23 cellular contexts compared by ENCODE assay signal in the genomic region with DNA sequence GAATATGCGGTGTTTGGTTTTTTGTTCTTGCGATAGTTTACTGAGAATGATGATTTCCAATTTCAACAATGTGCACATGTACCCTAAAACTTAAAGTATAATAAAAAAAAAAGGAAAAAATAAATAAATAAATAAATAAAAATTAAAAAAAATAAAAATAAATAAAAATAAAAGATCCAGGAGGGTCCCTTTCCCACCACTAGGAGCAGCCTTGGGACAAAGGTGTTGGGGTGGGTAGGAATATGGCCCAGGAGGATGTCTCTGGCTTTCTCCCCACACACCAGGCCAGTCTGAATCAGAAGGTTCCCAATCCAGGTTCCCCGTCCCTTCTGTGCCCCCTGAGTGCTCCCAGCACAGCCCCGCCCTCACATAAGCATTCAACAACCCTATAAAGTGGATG. TPM values are rescaled to one million over a fixed set of nuclear protein-coding genes. Genes with fewer than 3 reads are reported as not detected.
A peak's percentile ranks its signal among the peaks of the same experiment; 100 is the strongest.
DNase-seq lines count a peak whose midpoint lies in the region; TF ChIP-seq lines count a peak whose summit lies in the region.
"Had no signal": no experiment of that assay in that cellular context is flagged by ENCODE, and none has a peak within 500 bp of the region (broad histone marks: within the 10 kb centered on the region; RNA-seq: fewer than 3 reads in every experiment).

No MANE protein-coding gene starts in this region.

- no peaks in the 10 kb centered on the region for H3K27me3 Mint-ChIP-seq in glutamatergic neuron (ENCODE audit: unreplicated experiment)
- no peaks in the 10 kb centered on the region for H3K27me3 Mint-ChIP-seq in activated T-helper 1 cell treated with anti-CD3 and anti-CD28 coated beads, Interleukin-12 subunit alpha, Interleukin-12 subunit beta, Interleukin-2, Interleukin-4 antibody, amounts not matched to agents 30 ng/mL and 10 ng/mL and 1 ng/mL, durations not matched to agents 14 hours and 24 hours and 36 hours (ENCODE audit: insufficient read depth)

- H3K27ac Mint-ChIP-seq in glutamatergic neuron (ENCODE audit: unreplicated experiment), result no peak overlapping the region
- H3K27ac Mint-ChIP-seq in activated T-helper 1 cell treated with anti-CD3 and anti-CD28 coated beads, Interleukin-12 subunit alpha, Interleukin-12 subunit beta, Interleukin-2, Interleukin-4 antibody, amounts not matched to agents 30 ng/mL and 10 ng/mL and 1 ng/mL, durations not matched to agents 14 hours and 24 hours and 36 hours, result no peak overlapping the region
- H3K27ac Mint-ChIP-seq: CD4-positive, alpha-beta memory T cell had no signal

- H3K36me3 Mint-ChIP-seq in glutamatergic neuron (ENCODE audit: unreplicated experiment), result no peaks in the 10 kb centered on the region
- no peaks in the 10 kb centered on the region for H3K36me3 Mint-ChIP-seq in activated T-helper 1 cell treated with anti-CD3 and anti-CD28 coated beads, Interleukin-12 subunit alpha, Interleukin-12 subunit beta, Interleukin-2, Interleukin-4 antibody, amounts not matched to agents 30 ng/mL and 10 ng/mL and 1 ng/mL, durations not matched to agents 14 hours and 24 hours and 36 hours (ENCODE audit: low read depth)
- H3K36me3 Mint-ChIP-seq: CD4-positive, alpha-beta memory T cell had no signal

- H3K4me3 ChIP-seq in choroid plexus epithelial cell (ENCODE audit: low read depth, low read length), result no peak overlapping the region
- H3K4me3 ChIP-seq: GM12878, HAP-1 had no signal

- DNase-seq in NCI-H82 (lab: John Stamatoyannopoulos, UW), result peak; percentile 22
- no peak for DNase-seq in NCI-H82 treated with DMSO at 0.1 percent for 48 hours (lab: John Stamatoyannopoulos, UW; ENCODE audit: unreplicated experiment)
- DNase-seq in choroid plexus epithelial cell (ENCODE audit: low read depth), result no peak
- no peak for DNase-seq in glutamatergic neuron
- no peak for DNase-seq in activated T-helper 1 cell treated with anti-CD3 and anti-CD28 coated beads, Interleukin-12 subunit alpha, Interleukin-12 subunit beta, Interleukin-2, Interleukin-4 antibody, amounts not matched to agents 30 ng/mL and 10 ng/mL and 1 ng/mL, durations not matched to agents 14 hours and 24 hours and 36 hours (ENCODE audit: low spot score)
- DNase-seq in medulla oblongata (ENCODE audit: extremely low spot score), result no peak
- no peak for DNase-seq in NCI-H446 treated with DMSO at 0.1 percent for 48 hours (lab: John Stamatoyannopoulos, UW)
- no peak for DNase-seq in CD1c-positive myeloid dendritic cell (ENCODE audit: extremely low spot score)
- DNase-seq: 8988T; CD4-positive, alpha-beta memory T cell; DMS153; EL; NCI-H1105; NCI-H2081; NCI-H2171 treated with DMSO at 0.1 percent for 48 hours; NCI-H446; NCI-H69 had no signal

- intact Hi-C loops in activated T-helper 1 cell treated with anti-CD3 and anti-CD28 coated beads, Interleukin-12 subunit alpha, Interleukin-12 subunit beta, Interleukin-2, Interleukin-4 antibody, amounts not matched to agents 30 ng/mL and 10 ng/mL and 1 ng/mL, durations not matched to agents 14 hours and 24 hours and 36 hours (cut with micrococcal nuclease), result no loop called here

- TF ChIP-seq CTCF in choroid plexus epithelial cell (conservative IDR thresholded peaks at IDR 0.05; ENCODE audit: low read depth, low read length) (peak; percentile 31), glutamatergic neuron (IDR thresholded peaks at IDR 0.05; ENCODE audit: partially characterized antibody, unreplicated experiment) (peak; percentile 58)

- H3K4me1 Mint-ChIP-seq in glutamatergic neuron (ENCODE audit: low read depth, unreplicated experiment), result peaks cover 3% of the 10 kb centered on the region
- H3K4me1 Mint-ChIP-seq in activated T-helper 1 cell treated with anti-CD3 and anti-CD28 coated beads, Interleukin-12 subunit alpha, Interleukin-12 subunit beta, Interleukin-2, Interleukin-4 antibody, amounts not matched to agents 30 ng/mL and 10 ng/mL and 1 ng/mL, durations not matched to agents 14 hours and 24 hours and 36 hours (ENCODE audit: low read depth), result no peaks in the 10 kb centered on the region
- H3K4me1 Mint-ChIP-seq: CD4-positive, alpha-beta memory T cell had no signal

- H3K4me3 Mint-ChIP-seq in glutamatergic neuron (ENCODE audit: unreplicated experiment), result no peak overlapping the region
- H3K4me3 Mint-ChIP-seq in activated T-helper 1 cell treated with anti-CD3 and anti-CD28 coated beads, Interleukin-12 subunit alpha, Interleukin-12 subunit beta, Interleukin-2, Interleukin-4 antibody, amounts not matched to agents 30 ng/mL and 10 ng/mL and 1 ng/mL, durations not matched to agents 14 hours and 24 hours and 36 hours, result no peak overlapping the region
- H3K4me3 Mint-ChIP-seq: CD4-positive, alpha-beta memory T cell had no signal

- no peaks in the 10 kb centered on the region for H3K9me3 Mint-ChIP-seq in glutamatergic neuron (ENCODE audit: unreplicated experiment)
- no peaks in the 10 kb centered on the region for H3K9me3 Mint-ChIP-seq in activated T-helper 1 cell treated with anti-CD3 and anti-CD28 coated beads, Interleukin-12 subunit alpha, Interleukin-12 subunit beta, Interleukin-2, Interleukin-4 antibody, amounts not matched to agents 30 ng/mL and 10 ng/mL and 1 ng/mL, durations not matched to agents 14 hours and 24 hours and 36 hours
- H3K9me3 Mint-ChIP-seq: CD4-positive, alpha-beta memory T cell had no signal

RNA-seq across cellular contexts. Expression of a gene that starts 9.5 kb away (rescaled TPM):
- total RNA-seq in glutamatergic neuron (ENCODE audit: unreplicated experiment), result 0.56 TPM
- total RNA-seq in activated T-helper 1 cell treated with anti-CD3 and anti-CD28 coated beads, Interleukin-12 subunit alpha, Interleukin-12 subunit beta, Interleukin-2, Interleukin-4 antibody, amounts not matched to agents 30 ng/mL and 10 ng/mL and 1 ng/mL, durations not matched to agents 14 hours and 24 hours and 36 hours, result 0.29 TPM in 2 replicates
- total RNA-seq: CD4-positive, alpha-beta memory T cell; GM12878; LHCN-M2; OCI-LY7; Right ventricle myocardium inferior; SK-MEL-5 had no signal
